22 cellular contexts compared by ENCODE assay signal in the genomic region with DNA sequence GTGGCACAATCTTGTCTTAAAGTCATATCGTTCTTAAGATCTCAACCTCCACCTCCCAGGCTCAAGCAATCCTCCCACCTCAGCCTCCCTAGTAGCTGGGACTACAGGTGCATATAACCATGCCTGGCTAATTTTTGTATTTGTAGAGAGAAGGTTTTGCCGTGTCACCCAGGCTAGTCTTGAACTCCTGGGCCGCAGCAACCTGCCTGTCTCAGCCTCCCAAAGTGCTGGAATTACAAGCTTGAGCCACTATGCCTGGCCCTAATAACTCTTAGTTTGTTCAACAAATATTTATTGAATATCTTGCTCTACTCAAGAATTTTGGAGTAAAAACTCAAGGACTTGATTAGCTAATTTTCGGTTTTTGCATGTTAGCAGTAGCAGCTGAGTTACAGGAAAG. TPM values are rescaled to one million over a fixed set of nuclear protein-coding genes. Genes with fewer than 3 reads are reported as not detected.
DNase-seq lines count a peak whose midpoint lies in the region; ATAC-seq and TF ChIP-seq lines count a peak whose summit lies in the region.
"Had no signal": no experiment of that assay in that cellular context is flagged by ENCODE, and none has a peak within 500 bp of the region (broad histone marks: within the 10 kb centered on the region; RNA-seq: fewer than 3 reads in every experiment).

No MANE protein-coding gene starts in this region.

- CTCF ChIA-PET in activated CD4-positive, alpha-beta memory T cell treated with anti-CD3 and anti-CD28 coated beads, Interleukin-2, amount 10 ng/mL, durations not matched to agents 7 days and 5 days (lab: Charles Lee) = interaction anchor here (1.6 kb wide), 1 partner anchor 45 kb away, joined by 3 read pairs; no protein-coding TSS in a partner anchor

- no peak for ATAC-seq in activated T-cell treated with anti-CD3 and anti-CD28 coated beads, Interleukin-2, amount 50 U/mL, for 4 hours
- ATAC-seq in activated T-helper 17 cell treated with anti-CD3 and anti-CD28 coated beads, Interleukin-2, amount 50 U/mL, for 72 hours (replicated peaks) = no peak
- ATAC-seq in HG03175 (IDR thresholded peaks at IDR 0.05; ENCODE audit: unreplicated experiment) = no peak
- ATAC-seq: HepG2, PC-3 had no signal

- H3K4me3 Mint-ChIP-seq in activated T-cell treated with anti-CD3 and anti-CD28 coated beads, Interleukin-2, amount 50 U/mL, for 24 hours = no peak overlapping the region
- H3K4me3 Mint-ChIP-seq in activated T-cell treated with anti-CD3 and anti-CD28 coated beads, Interleukin-2, amount 50 U/mL, for 4 hours = no peak overlapping the region
- H3K4me3 Mint-ChIP-seq in activated T-helper 17 cell treated with anti-CD3 and anti-CD28 coated beads, Interleukin-2, amount 50 U/mL, for 72 hours = no peak overlapping the region
- no peak overlapping the region for H3K4me3 Mint-ChIP-seq in nephron progenitor cell
- H3K4me3 Mint-ChIP-seq in activated CD4-positive, alpha-beta memory T cell treated with anti-CD3 and anti-CD28 coated beads, Interleukin-2, amount 10 ng/mL, durations not matched to agents 7 days and 5 days = no peak overlapping the region
- H3K4me3 Mint-ChIP-seq: HFFc6 had no signal

- peaks cover 52% of the 10 kb centered on the region for H3K4me1 Mint-ChIP-seq in activated T-cell treated with anti-CD3 and anti-CD28 coated beads, Interleukin-2, amount 50 U/mL, for 24 hours (ENCODE audit: low read depth)
- peaks cover 40% of the 10 kb centered on the region for H3K4me1 Mint-ChIP-seq in activated T-cell treated with anti-CD3 and anti-CD28 coated beads, Interleukin-2, amount 50 U/mL, for 4 hours (ENCODE audit: low read depth)
- peaks cover 25% of the 10 kb centered on the region for H3K4me1 Mint-ChIP-seq in activated T-helper 17 cell treated with anti-CD3 and anti-CD28 coated beads, Interleukin-2, amount 50 U/mL, for 72 hours
- H3K4me1 Mint-ChIP-seq in nephron progenitor cell = no peaks in the 10 kb centered on the region
- peaks cover 24% of the 10 kb centered on the region for H3K4me1 Mint-ChIP-seq in activated CD4-positive, alpha-beta memory T cell treated with anti-CD3 and anti-CD28 coated beads, Interleukin-2, amount 10 ng/mL, durations not matched to agents 7 days and 5 days

- POLR2A ChIA-PET in activated CD4-positive, alpha-beta memory T cell treated with anti-CD3 and anti-CD28 coated beads, Interleukin-2, amount 10 ng/mL, durations not matched to agents 7 days and 5 days (lab: Charles Lee) = no interaction called here

- peaks cover 31% of the 10 kb centered on the region for H3K36me3 Mint-ChIP-seq in activated T-cell treated with anti-CD3 and anti-CD28 coated beads, Interleukin-2, amount 50 U/mL, for 24 hours (ENCODE audit: low read depth)
- H3K36me3 Mint-ChIP-seq in activated T-cell treated with anti-CD3 and anti-CD28 coated beads, Interleukin-2, amount 50 U/mL, for 4 hours (ENCODE audit: insufficient read depth) = peaks cover 9% of the 10 kb centered on the region
- H3K36me3 Mint-ChIP-seq in activated T-helper 17 cell treated with anti-CD3 and anti-CD28 coated beads, Interleukin-2, amount 50 U/mL, for 72 hours (ENCODE audit: low read depth) = peaks cover 35% of the 10 kb centered on the region
- H3K36me3 Mint-ChIP-seq in nephron progenitor cell (ENCODE audit: low read depth) = peaks cover 17% of the 10 kb centered on the region
- H3K36me3 Mint-ChIP-seq in activated CD4-positive, alpha-beta memory T cell treated with anti-CD3 and anti-CD28 coated beads, Interleukin-2, amount 10 ng/mL, durations not matched to agents 7 days and 5 days (ENCODE audit: low read depth) = peaks cover 12% of the 10 kb centered on the region

- H3K27me3 Mint-ChIP-seq in activated T-cell treated with anti-CD3 and anti-CD28 coated beads, Interleukin-2, amount 50 U/mL, for 24 hours = no peaks in the 10 kb centered on the region
- no peaks in the 10 kb centered on the region for H3K27me3 Mint-ChIP-seq in activated T-cell treated with anti-CD3 and anti-CD28 coated beads, Interleukin-2, amount 50 U/mL, for 4 hours (ENCODE audit: low read depth)
- H3K27me3 Mint-ChIP-seq in activated T-helper 17 cell treated with anti-CD3 and anti-CD28 coated beads, Interleukin-2, amount 50 U/mL, for 72 hours = no peaks in the 10 kb centered on the region
- no peaks in the 10 kb centered on the region for H3K27me3 Mint-ChIP-seq in nephron progenitor cell (ENCODE audit: low read depth, poor library complexity)
- H3K27me3 Mint-ChIP-seq in activated CD4-positive, alpha-beta memory T cell treated with anti-CD3 and anti-CD28 coated beads, Interleukin-2, amount 10 ng/mL, durations not matched to agents 7 days and 5 days = no peaks in the 10 kb centered on the region

- no peaks in the 10 kb centered on the region for H3K9me3 Mint-ChIP-seq in activated T-cell treated with anti-CD3 and anti-CD28 coated beads, Interleukin-2, amount 50 U/mL, for 24 hours
- no peaks in the 10 kb centered on the region for H3K9me3 Mint-ChIP-seq in activated T-cell treated with anti-CD3 and anti-CD28 coated beads, Interleukin-2, amount 50 U/mL, for 4 hours
- no peaks in the 10 kb centered on the region for H3K9me3 Mint-ChIP-seq in activated T-helper 17 cell treated with anti-CD3 and anti-CD28 coated beads, Interleukin-2, amount 50 U/mL, for 72 hours
- H3K9me3 Mint-ChIP-seq in nephron progenitor cell = no peaks in the 10 kb centered on the region
- H3K9me3 Mint-ChIP-seq in activated CD4-positive, alpha-beta memory T cell treated with anti-CD3 and anti-CD28 coated beads, Interleukin-2, amount 10 ng/mL, durations not matched to agents 7 days and 5 days = no peaks in the 10 kb centered on the region
- H3K9me3 Mint-ChIP-seq: HFFc6 had no signal

- no peak for TF ChIP-seq CTCF in nephron progenitor cell (IDR thresholded peaks at IDR 0.05)

- no peak for DNase-seq in activated T-cell treated with anti-CD3 and anti-CD28 coated beads, Interleukin-2, amount 50 U/mL, for 24 hours
- no peak for DNase-seq in activated T-cell treated with anti-CD3 and anti-CD28 coated beads, Interleukin-2, amount 50 U/mL, for 4 hours
- no peak for DNase-seq in nephron progenitor cell
- DNase-seq in superior temporal gyrus (ENCODE audit: extremely low spot score) = no peak
- no peak for DNase-seq in cortex of kidney (lab: John Stamatoyannopoulos, UW)
- DNase-seq in activated CD4-positive, alpha-beta memory T cell treated with anti-CD3 and anti-CD28 coated beads, Interleukin-2, amount 10 ng/mL, durations not matched to agents 7 days and 5 days = no peak
- DNase-seq: 8988T, DMS79 treated with DMSO at 0.1 percent for 48 hours, H7, HFFc6, KG1, MV-4-11, NCI-H187, NCI-H2107, NCI-H2227 treated with DMSO at 0.1 percent for 48 hours, NCI-H510A treated with DMSO at 0.1 percent for 48 hours, NCI-H774, PC-3, SIG-M5 had no signal

- peak overlapping the region; percentile 66 for H3K27ac Mint-ChIP-seq in activated T-cell treated with anti-CD3 and anti-CD28 coated beads, Interleukin-2, amount 50 U/mL, for 24 hours
- peak overlapping the region; percentile 30 for H3K27ac Mint-ChIP-seq in activated T-helper 17 cell treated with anti-CD3 and anti-CD28 coated beads, Interleukin-2, amount 50 U/mL, for 72 hours
- peak overlapping the region; percentile 59 for H3K27ac Mint-ChIP-seq in nephron progenitor cell
- no peak overlapping the region for H3K27ac Mint-ChIP-seq in activated CD4-positive, alpha-beta memory T cell treated with anti-CD3 and anti-CD28 coated beads, Interleukin-2, amount 10 ng/mL, durations not matched to agents 7 days and 5 days
- H3K27ac Mint-ChIP-seq: HFFc6 had no signal

RNA-seq across cellular contexts. Expression of a gene that starts 19.4 kb away (rescaled TPM):
- 100 to 1,000 TPM in 1 of 3 donors, 10 to 100 TPM in 2; 94.0 to 138 (median 97.2) TPM for total RNA-seq in activated T-cell treated with anti-CD3 and anti-CD28 coated beads, Interleukin-2, amount 50 U/mL, for 4 hours
- 100 to 1,000 TPM; 145 to 194 TPM for total RNA-seq in activated T-helper 17 cell treated with anti-CD3 and anti-CD28 coated beads, Interleukin-2, amount 50 U/mL, for 72 hours
- 100 to 1,000 TPM; 148 to 150 TPM for total RNA-seq in activated CD4-positive, alpha-beta memory T cell treated with anti-CD3 and anti-CD28 coated beads, Interleukin-2, amount 10 ng/mL, durations not matched to agents 7 days and 5 days

RNA-seq across cellular contexts. Expression of a gene that starts 46.0 kb away (rescaled TPM):
- 10 to 100 TPM; 66.7 to 89.4 (median 72.1) TPM for total RNA-seq in activated T-cell treated with anti-CD3 and anti-CD28 coated beads, Interleukin-2, amount 50 U/mL, for 4 hours
- 10 to 100 TPM; 48.2 to 60.9 TPM for total RNA-seq in activated T-helper 17 cell treated with anti-CD3 and anti-CD28 coated beads, Interleukin-2, amount 50 U/mL, for 72 hours
- 10 to 100 TPM; 38.2 to 45.7 TPM for total RNA-seq in activated CD4-positive, alpha-beta memory T cell treated with anti-CD3 and anti-CD28 coated beads, Interleukin-2, amount 10 ng/mL, durations not matched to agents 7 days and 5 days
